ENCODE assay signal across 28 cellular contexts in the genomic region with DNA sequence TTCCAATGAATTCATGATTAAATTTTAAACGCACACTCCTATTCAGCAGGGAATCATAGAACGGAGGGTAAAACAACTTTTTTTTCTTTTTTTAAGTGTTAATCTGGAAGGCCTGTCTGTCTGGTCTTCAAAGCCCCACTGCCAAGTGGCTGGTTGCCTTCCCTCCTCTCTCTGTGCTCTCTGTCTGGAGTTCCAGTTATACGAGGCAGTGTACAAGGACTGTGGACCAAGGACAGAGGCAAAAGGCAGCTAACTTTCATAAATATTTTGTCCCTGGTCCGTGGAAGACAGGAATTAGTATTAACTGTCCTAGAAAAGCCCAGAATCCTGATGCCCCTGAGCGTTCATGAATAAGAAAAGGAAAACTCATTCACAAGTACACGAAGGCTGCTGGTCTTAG.
"Had no signal": no experiment of that assay in that cellular context is flagged by ENCODE, and none has a peak within 500 bp of the region (broad histone marks: within the 10 kb centered on the region; RNA-seq: fewer than 3 reads in every experiment).

No MANE protein-coding gene starts in this region.

- DNase-seq: colonic mucosa; cortex of kidney; dermis blood vessel endothelial cell; dorsolateral prefrontal cortex; effector CD4-positive, alpha-beta T cell; effector CD8-positive, alpha-beta T cell; effector memory CD4-positive, alpha-beta T cell; effector memory CD8-positive, alpha-beta T cell; endodermal cell; erythroblast; esophagus squamous epithelium; foreskin fibroblast; foreskin keratinocyte; foreskin melanocyte; gastrocnemius medialis; glutamatergic neuron; head of caudate nucleus; heart left ventricle; heart right ventricle had no signal

- H3K36me3 ChIP-seq: colonic mucosa, esophagus muscularis mucosa, esophagus squamous epithelium, gastrocnemius medialis, gastroesophageal sphincter, heart left ventricle, heart right ventricle had no signal

- FAIRE-seq: colon, endometrium, endothelial cell of umbilical vein, frontal cortex had no signal

- H3K27me3 Mint-ChIP-seq: dendritic cell treated with granulocyte-macrophage colony-stimulating factor and Interleukin-4, amounts not matched to agents 40 ng/mL and 50 ng/mL, for 4 days had no signal

- ATAC-seq: effector memory CD8-positive, alpha-beta T cell; esophagus mucosa; foreskin keratinocyte; gastrocnemius medialis; gastroesophageal sphincter; heart left ventricle; heart right ventricle had no signal

- H3K4me1 ChIP-seq: colonic mucosa, esophagus squamous epithelium, foreskin keratinocyte, gastrocnemius medialis, heart right ventricle had no signal

- H3K27ac Mint-ChIP-seq: dendritic cell treated with granulocyte-macrophage colony-stimulating factor and Interleukin-4, amounts not matched to agents 40 ng/mL and 50 ng/mL, for 4 days; effector memory CD8-positive, alpha-beta T cell; endodermal cell had no signal

- H3K27ac ChIP-seq: colonic mucosa, dorsolateral prefrontal cortex, epithelial cell of prostate, esophagus muscularis mucosa, esophagus squamous epithelium, foreskin keratinocyte, gastrocnemius medialis, gastroesophageal sphincter, heart left ventricle, heart right ventricle had no signal

- H3K4me3 ChIP-seq: colonic mucosa, dorsolateral prefrontal cortex, esophagus muscularis mucosa, esophagus squamous epithelium, gastrocnemius medialis, gastroesophageal sphincter, heart left ventricle, heart right ventricle had no signal

- H3K4me3 Mint-ChIP-seq: dendritic cell treated with granulocyte-macrophage colony-stimulating factor and Interleukin-4, amounts not matched to agents 40 ng/mL and 50 ng/mL, for 4 days; effector memory CD8-positive, alpha-beta T cell; endodermal cell had no signal

- H3K9me3 Mint-ChIP-seq: dendritic cell treated with granulocyte-macrophage colony-stimulating factor and Interleukin-4, amounts not matched to agents 40 ng/mL and 50 ng/mL, for 4 days; effector memory CD8-positive, alpha-beta T cell; endodermal cell had no signal

- H3K27me3 ChIP-seq: colonic mucosa, dorsolateral prefrontal cortex, gastrocnemius medialis, heart left ventricle, heart right ventricle had no signal

- H3K9me3 ChIP-seq: colonic mucosa, esophagus muscularis mucosa, esophagus squamous epithelium, gastrocnemius medialis, gastroesophageal sphincter, heart left ventricle, heart right ventricle had no signal
